In the genomic region with DNA sequence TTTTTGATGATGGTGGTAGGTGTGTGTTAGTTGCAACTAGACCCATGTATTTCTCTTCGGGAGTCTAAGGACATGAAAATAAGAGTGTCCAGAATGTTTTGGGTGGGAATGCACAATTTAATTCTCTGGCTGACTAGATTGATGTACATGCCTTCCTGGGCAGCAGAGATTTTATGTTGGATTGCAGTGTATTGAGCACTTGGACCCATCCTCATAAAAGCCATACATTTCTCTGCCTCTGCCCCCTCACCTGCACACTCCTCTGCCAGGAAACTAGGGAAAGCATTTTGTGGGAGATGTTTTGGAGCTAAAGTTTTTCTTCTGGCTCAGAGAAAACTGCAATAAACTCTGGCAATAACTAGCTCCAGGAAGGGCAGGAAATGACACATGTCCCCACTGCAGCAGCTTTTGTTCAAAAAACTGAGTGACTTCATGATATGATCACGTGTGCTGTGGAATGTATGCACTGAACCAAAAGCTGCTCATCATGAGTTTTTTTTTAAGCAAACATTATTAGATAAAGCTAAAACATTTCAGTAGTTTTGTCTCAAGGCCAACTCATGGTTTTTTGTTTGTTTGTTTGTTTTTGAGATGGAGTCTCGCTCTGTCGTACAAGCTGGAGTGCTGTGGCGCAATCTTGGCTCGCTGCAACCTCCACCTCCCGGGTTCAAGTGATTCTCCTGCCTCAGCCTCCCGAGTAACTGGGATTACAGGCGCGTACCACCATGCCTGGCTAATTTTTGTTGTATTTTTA, we compare ENCODE assay signal across 6 cellular contexts. TPM values are rescaled to one million over a fixed set of nuclear protein-coding genes. Genes with fewer than 3 reads are reported as not detected.
DNase-seq lines count a peak whose midpoint lies in the region; ATAC-seq and TF ChIP-seq lines count a peak whose summit lies in the region.

No MANE protein-coding gene starts in this region.

- H3K9me3 Mint-ChIP-seq in chondrocyte (ENCODE audit: low read depth) = no peaks in the 10 kb centered on the region

- H3K36me3 Mint-ChIP-seq in chondrocyte (ENCODE audit: low read depth) = peaks cover 7% of the 10 kb centered on the region

- H3K4me3 Mint-ChIP-seq in chondrocyte (ENCODE audit: unreplicated experiment) = peak overlapping the region; percentile 29

- peaks cover 33% of the 10 kb centered on the region for H3K4me1 Mint-ChIP-seq in chondrocyte (ENCODE audit: low read depth)

- no peak for ATAC-seq in HG03565 (IDR thresholded peaks at IDR 0.05; ENCODE audit: unreplicated experiment)

- no peak for TF ChIP-seq CTCF in chondrocyte (IDR thresholded peaks at IDR 0.05)

- DNase-seq in MV-4-11 (lab: John Stamatoyannopoulos, UW) (peak; percentile 62), chondrocyte (ENCODE audit: low spot score) (no peak), pulmonary artery endothelial cell (ENCODE audit: low read depth, low spot score) (peak; percentile 88), cerebellum (ENCODE audit: low spot score) (no peak), NK-92 (lab: John Stamatoyannopoulos, UW; ENCODE audit: unreplicated experiment) (no peak)

- H3K27ac Mint-ChIP-seq in chondrocyte (ENCODE audit: unreplicated experiment) = peak overlapping the region; percentile 93

- H3K27me3 Mint-ChIP-seq in chondrocyte (ENCODE audit: low read depth) = no peaks in the 10 kb centered on the region

RNA-seq across cellular contexts. Expression of gene RIT1, which starts 17.6 kb away (rescaled TPM):
- 39.8 to 52.2 TPM (median 51.4 TPM) in 3 replicates for total RNA-seq in chondrocyte
- 37.7 and 49.3 TPM in 2 replicates for total RNA-seq in pulmonary artery endothelial cell
- total RNA-seq in cerebellum = 26.2 TPM

RNA-seq across cellular contexts. Expression of gene SYT11, which starts 34.2 kb away (rescaled TPM):
- total RNA-seq in chondrocyte (3.4 to 5.3 TPM (median 4.9 TPM) in 3 replicates), pulmonary artery endothelial cell (33.0 and 53.4 TPM in 2 replicates), cerebellum (143 TPM)

RNA-seq across cellular contexts. Expression of gene GON4L, which starts 36.6 kb away (rescaled TPM):
- total RNA-seq in chondrocyte (40.1 to 46.9 TPM (median 46.5 TPM) in 3 replicates), pulmonary artery endothelial cell (21.6 and 27.0 TPM in 2 replicates), cerebellum (51.9 TPM)

RNA-seq across cellular contexts. Expression of gene KHDC4, which starts 40.6 kb away (rescaled TPM):
- 32.3 to 43.2 TPM (median 35.2 TPM) in 3 replicates for total RNA-seq in chondrocyte
- total RNA-seq in pulmonary artery endothelial cell = 23.7 and 35.6 TPM in 2 replicates
- total RNA-seq in cerebellum = 43.2 TPM

RNA-seq across cellular contexts. Expression of gene RXFP4, which starts 47.9 kb away (rescaled TPM):
- total RNA-seq in chondrocyte (not detected in 3 replicates), pulmonary artery endothelial cell (0.14 TPM in 1 of 2 replicates, not detected in the other), cerebellum (not detected)

Comparison
In these comparisons a context has a peak if more than half of its experiments do, and no peak if none do; other contexts are left out.
1. DNase-seq: peak in MV-4-11 (single experiment) and pulmonary artery endothelial cell (single experiment); none in chondrocyte (single experiment), cerebellum (single experiment) and NK-92 (single experiment).